ENCODE assay signal across 1 cellular context in the genomic region with DNA sequence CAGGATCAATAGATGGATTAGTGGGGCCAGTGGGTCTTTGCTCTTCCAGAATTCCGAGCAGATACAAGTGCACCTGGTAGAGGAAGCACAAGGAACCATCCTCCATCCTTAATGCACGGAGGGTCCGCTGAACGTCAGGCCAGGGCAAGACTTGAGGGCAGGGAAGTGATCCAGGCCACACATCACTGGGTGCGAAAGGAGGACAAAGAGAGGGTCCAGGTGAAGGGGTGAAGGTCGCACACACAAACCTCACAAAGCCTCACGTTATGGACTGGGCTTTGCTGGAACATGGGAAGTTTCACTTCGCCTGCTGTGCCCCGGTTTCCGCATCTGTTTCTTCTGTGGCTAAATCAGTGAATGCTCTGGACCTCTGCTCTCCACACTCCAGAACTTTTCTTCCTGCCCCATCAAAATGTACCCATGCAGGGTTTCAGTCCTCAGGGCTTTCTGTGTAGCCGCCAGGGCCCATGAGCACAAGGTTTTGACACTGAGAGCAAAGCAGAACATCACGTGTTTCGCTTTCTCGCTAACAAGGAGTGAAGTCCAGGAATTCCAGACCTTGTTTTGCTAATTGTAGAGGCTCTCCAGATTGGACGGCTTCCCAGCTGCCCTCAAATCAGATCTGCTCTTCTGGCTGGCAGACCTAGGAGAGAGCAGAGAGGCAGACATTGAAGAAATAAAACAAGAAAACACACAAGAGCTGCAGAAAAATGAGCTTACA.
TF ChIP-seq lines count a peak whose summit lies in the region.

No MANE protein-coding gene starts in this region.

TF ChIP-seq in HepG2, 621 proteins besides CTCF, POLR2A, EP300 and RAD21 (continued from another document):
- TF ChIP-seq PRDM15 (CRISPR knock-in tag; IDR thresholded peaks at IDR 0.05) (peak; percentile 94), NR2F6 (IDR thresholded peaks at IDR 0.05) (0 out of 2 replicates have a peak, but pooled peaks have one; percentile 26), NR2F6 (CRISPR knock-in tag; IDR thresholded peaks at IDR 0.05) (no peak), DMAP1 (CRISPR knock-in tag; IDR thresholded peaks at IDR 0.05) (peak; percentile 58; the same call in 1 of the 2 replicates), ZMYM4 (CRISPR knock-in tag; IDR thresholded peaks at IDR 0.05) (peak; percentile 58), TBX2 (CRISPR knock-in tag; IDR thresholded peaks at IDR 0.05; ENCODE audit: borderline replicate concordance) (peak; percentile 42; the same call in 1 of the 2 replicates), ZNF430 (CRISPR knock-in tag; IDR thresholded peaks at IDR 0.05) (0 out of 2 replicates have a peak, but pooled peaks have one; percentile 32), ZSCAN20 (CRISPR knock-in tag; IDR thresholded peaks at IDR 0.05; ENCODE audit: borderline replicate concordance) (no peak), ERF (CRISPR knock-in tag; IDR thresholded peaks at IDR 0.05) (0 out of 2 replicates have a peak, but pooled peaks have one; percentile 16), NFKBIZ (CRISPR knock-in tag; IDR thresholded peaks at IDR 0.05) (0 out of 2 replicates have a peak, but pooled peaks have one; percentile 44), HDAC2 (CRISPR knock-in tag; IDR thresholded peaks at IDR 0.05) (peak; percentile 18; the same call in 1 of the 2 replicates), ZFX (CRISPR knock-in tag; IDR thresholded peaks at IDR 0.05; ENCODE audit: low read depth) (0 out of 2 replicates have a peak, but pooled peaks have one; percentile 23), POGK (CRISPR knock-in tag; conservative IDR thresholded peaks at IDR 0.05) (no peak), PRMT3 (CRISPR knock-in tag; IDR thresholded peaks at IDR 0.05; ENCODE audit: borderline replicate concordance, low read depth) (no peak)
- TF ChIP-seq, protein P1, sequence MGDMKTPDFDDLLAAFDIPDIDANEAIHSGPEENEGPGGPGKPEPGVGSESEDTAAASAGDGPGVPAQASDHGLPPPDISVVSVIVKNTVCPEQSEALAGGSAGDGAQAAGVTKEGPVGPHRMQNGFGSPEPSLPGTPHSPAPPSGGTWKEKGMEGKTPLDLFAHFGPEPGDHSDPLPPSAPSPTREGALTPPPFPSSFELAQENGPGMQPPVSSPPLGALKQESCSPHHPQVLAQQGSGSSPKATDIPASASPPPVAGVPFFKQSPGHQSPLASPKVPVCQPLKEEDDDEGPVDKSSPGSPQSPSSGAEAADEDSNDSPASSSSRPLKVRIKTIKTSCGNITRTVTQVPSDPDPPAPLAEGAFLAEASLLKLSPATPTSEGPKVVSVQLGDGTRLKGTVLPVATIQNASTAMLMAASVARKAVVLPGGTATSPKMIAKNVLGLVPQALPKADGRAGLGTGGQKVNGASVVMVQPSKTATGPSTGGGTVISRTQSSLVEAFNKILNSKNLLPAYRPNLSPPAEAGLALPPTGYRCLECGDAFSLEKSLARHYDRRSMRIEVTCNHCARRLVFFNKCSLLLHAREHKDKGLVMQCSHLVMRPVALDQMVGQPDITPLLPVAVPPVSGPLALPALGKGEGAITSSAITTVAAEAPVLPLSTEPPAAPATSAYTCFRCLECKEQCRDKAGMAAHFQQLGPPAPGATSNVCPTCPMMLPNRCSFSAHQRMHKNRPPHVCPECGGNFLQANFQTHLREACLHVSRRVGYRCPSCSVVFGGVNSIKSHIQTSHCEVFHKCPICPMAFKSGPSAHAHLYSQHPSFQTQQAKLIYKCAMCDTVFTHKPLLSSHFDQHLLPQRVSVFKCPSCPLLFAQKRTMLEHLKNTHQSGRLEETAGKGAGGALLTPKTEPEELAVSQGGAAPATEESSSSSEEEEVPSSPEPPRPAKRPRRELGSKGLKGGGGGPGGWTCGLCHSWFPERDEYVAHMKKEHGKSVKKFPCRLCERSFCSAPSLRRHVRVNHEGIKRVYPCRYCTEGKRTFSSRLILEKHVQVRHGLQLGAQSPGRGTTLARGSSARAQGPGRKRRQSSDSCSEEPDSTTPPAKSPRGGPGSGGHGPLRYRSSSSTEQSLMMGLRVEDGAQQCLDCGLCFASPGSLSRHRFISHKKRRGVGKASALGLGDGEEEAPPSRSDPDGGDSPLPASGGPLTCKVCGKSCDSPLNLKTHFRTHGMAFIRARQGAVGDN (CRISPR knock-in tag; IDR thresholded peaks at IDR 0.05), result peak; percentile 52
